Comparison of ENCODE assay signal across 9 cellular contexts in the genomic region with DNA sequence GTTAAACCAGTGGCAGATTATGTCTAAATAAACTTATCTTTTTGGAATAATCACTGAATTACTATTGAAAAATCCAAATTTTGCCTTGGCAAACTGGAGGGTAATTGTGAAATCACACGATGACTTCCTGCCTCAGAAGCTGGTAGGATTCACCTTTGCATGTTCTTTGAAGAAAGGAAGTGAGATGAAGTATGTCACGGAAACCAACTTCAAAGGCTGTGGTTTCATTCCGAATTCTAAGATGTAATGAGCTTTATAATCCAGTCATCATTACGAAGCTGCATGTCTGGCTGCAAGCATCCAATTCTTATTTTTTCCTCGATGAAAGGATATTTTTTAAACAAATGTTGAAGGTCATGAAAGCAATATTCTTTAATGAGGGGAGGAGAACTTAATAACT. TPM values are rescaled to one million over a fixed set of nuclear protein-coding genes. Genes with fewer than 3 reads are reported as not detected.
DNase-seq lines count a peak whose midpoint lies in the region; ATAC-seq and FAIRE-seq lines count a peak whose summit lies in the region.
"Had no signal": no experiment of that assay in that cellular context is flagged by ENCODE, and none has a peak within 500 bp of the region (broad histone marks: within the 10 kb centered on the region; RNA-seq: fewer than 3 reads in every experiment).

No MANE protein-coding gene starts in this region.

- no peak overlapping the region for H4K12ac ChIP-seq in trophoblast cell (ENCODE audit: low read depth, low read length)

- WGBS in trophoblast cell (ENCODE audit: extremely low coverage, insufficient coverage, insufficient read length): no CpG with 5 or more reads among the region's 5 CpGs

- H2BK120ac ChIP-seq in trophoblast cell (ENCODE audit: insufficient read depth, low read length, poor library complexity): no peak overlapping the region

- no peaks in the 10 kb centered on the region for H3K27me3 ChIP-seq in trophoblast cell (ENCODE audit: insufficient read depth, low read length)

- no peak overlapping the region for H2AK5ac ChIP-seq in trophoblast cell (ENCODE audit: low read length)

- no peak overlapping the region for H3K4me3 ChIP-seq in trophoblast cell (ENCODE audit: low read depth, low read length)

- no peak overlapping the region for H2BK5ac ChIP-seq in trophoblast cell (ENCODE audit: low read depth, low read length, poor library complexity)

- H3K14ac ChIP-seq in trophoblast cell (ENCODE audit: low read length): no peak overlapping the region

- H3K4ac ChIP-seq in trophoblast cell (ENCODE audit: low read depth, low read length): no peak overlapping the region

- no peaks in the 10 kb centered on the region for H3K79me1 ChIP-seq in trophoblast cell (ENCODE audit: low read length)

- no peaks in the 10 kb centered on the region for H3K36me3 ChIP-seq in trophoblast cell (ENCODE audit: control insufficient read depth in 1 of 2, insufficient read depth in 2 of 2, low read length in 2 of 2)

- no peaks in the 10 kb centered on the region for H3K4me1 ChIP-seq in trophoblast cell (ENCODE audit: control insufficient read depth in 1 of 2, insufficient read depth in 2 of 2, low read length in 2 of 2)

- no peak overlapping the region for H4K91ac ChIP-seq in trophoblast cell (ENCODE audit: low read depth, low read length)

- H3K18ac ChIP-seq in trophoblast cell (ENCODE audit: low read length): no peak overlapping the region

- DNase-seq in HT1080 (ENCODE audit: low read depth) (peak; percentile 73), AG08395 (ENCODE audit: low spot score) (no peak), medulla oblongata (ENCODE audit: extremely low spot score) (no peak), trophoblast cell (no peak)
- no peak for DNase-seq in stimulated activated CD4-positive, alpha-beta T cell treated with anti-CD3 and anti-CD28 coated beads, Interleukin-15, amount 100 ng/mL, for 24 hours

- no peaks in the 10 kb centered on the region for H3K79me2 ChIP-seq in trophoblast cell (ENCODE audit: control insufficient read depth, insufficient read depth, low read length, poor library complexity)

- ATAC-seq in GM18517 (IDR thresholded peaks at IDR 0.05; ENCODE audit: unreplicated experiment) (peak; percentile 95), GM21529 (IDR thresholded peaks at IDR 0.05; ENCODE audit: unreplicated experiment) (peak; percentile 95)

- H3K27ac ChIP-seq in trophoblast cell (ENCODE audit: low read depth, low read length): no peak overlapping the region

- H3K4me2 ChIP-seq in trophoblast cell (ENCODE audit: low read length): no peak overlapping the region

- no peak overlapping the region for H2AFZ ChIP-seq in trophoblast cell (ENCODE audit: insufficient read depth, low read length, poor library complexity)

- H3K9me3 ChIP-seq in trophoblast cell (ENCODE audit: insufficient read depth, low read depth, low read length): no peaks in the 10 kb centered on the region

- no peak overlapping the region for H2BK12ac ChIP-seq in trophoblast cell (ENCODE audit: low read length)

- H3K23ac ChIP-seq in trophoblast cell (ENCODE audit: low read length): no peak overlapping the region

- H3K9ac ChIP-seq in trophoblast cell (ENCODE audit: low read length): no peak overlapping the region

- H4K8ac ChIP-seq in trophoblast cell (ENCODE audit: low read depth, low read length): no peak overlapping the region

- FAIRE-seq in endometrium (lab: Jason Lieb, UNC): peak; percentile 63
- FAIRE-seq: H1 had no signal

RNA-seq across cellular contexts. Expression of a gene that starts 15.0 kb away (rescaled TPM):
- total RNA-seq in HT1080 (2014; rRNA removed; shearing (Covaris generic)): 0.14 and 0.20 TPM in 2 replicates
- polyA plus RNA-seq in HT1080 (2015; cell fraction: cytosol; rRNA removed): 0.25 and 0.34 TPM in 2 replicates
- polyA plus RNA-seq in HT1080 (2015; cell fraction: nucleus; rRNA removed): 0.35 and 0.99 TPM in 2 replicates
- 7.3 and 7.8 TPM in 2 replicates for polyA plus RNA-seq in trophoblast cell (2013)
- total RNA-seq: H1 had no signal
- polyA plus RNA-seq: H1 had no signal
